Comparison of ENCODE assay signal across 25 cellular contexts in genomic region chr1:29822895-29823294, GRCh38.
"Had no signal": no experiment of that assay in that cellular context is flagged by ENCODE, and none has a peak within 500 bp of the region (broad histone marks: within the 10 kb centered on the region; RNA-seq: fewer than 3 reads in every experiment).

No MANE protein-coding gene starts in this region.

- H3K27ac Mint-ChIP-seq: naive thymus-derived CD8-positive, alpha-beta T cell; nephron; stimulated activated memory B cell treated with anti-CD40 and anti-IgM and Interleukin-4, amounts not matched to agents 10 μg/mL and 1 μg/mL and 100 μg/mL, for 72 hours; stimulated activated naive CD8-positive, alpha-beta T cell treated with anti-CD3 and anti-CD28 coated beads, Interleukin-15, amount 100 ng/mL, for 72 hours had no signal

- H3K4me3 Mint-ChIP-seq: naive thymus-derived CD8-positive, alpha-beta T cell; nephron; neural crest cell; stimulated activated memory B cell treated with anti-CD40 and anti-IgM and Interleukin-4, amounts not matched to agents 10 μg/mL and 1 μg/mL and 100 μg/mL, for 72 hours; stimulated activated naive CD8-positive, alpha-beta T cell treated with anti-CD3 and anti-CD28 coated beads, Interleukin-15, amount 100 ng/mL, for 72 hours had no signal

- DNase-seq: lower lobe of right lung; mammary epithelial cell; mesenchymal stem cell; naive thymus-derived CD8-positive, alpha-beta T cell; nucleus accumbens; pancreas; right cardiac atrium; sigmoid colon; small intestine; stimulated activated CD4-positive, alpha-beta T cell treated with anti-CD3 and anti-CD28 coated beads, Interleukin-1b, Interleukin-23, amount 100 ng/mL, for 48 hours; stimulated activated CD4-positive, alpha-beta T cell treated with anti-CD3 and anti-CD28 coated beads, Interleukin-2, amount 100 ng/mL, for 48 hours; stimulated activated CD4-positive, alpha-beta T cell treated with anti-CD3 and anti-CD28 coated beads, Interleukin-4, amount 100 ng/mL, for 4 hours; stimulated activated CD8-positive, alpha-beta memory T cell treated with anti-CD3 and anti-CD28 coated beads, Interleukin-4, amount 100 ng/mL, for 48 hours; stimulated activated naive CD4-positive, alpha-beta T cell treated with Interleukin-2 at 50 U/mL for 16 hours; stimulated activated naive CD8-positive, alpha-beta T cell treated with anti-CD3 and anti-CD28 coated beads, Interleukin-15, amount 100 ng/mL, for 72 hours; testis; thyroid gland; transverse colon; upper lobe of right lung had no signal

- H3K4me1 Mint-ChIP-seq: naive thymus-derived CD8-positive, alpha-beta T cell; nephron; neural crest cell; stimulated activated memory B cell treated with anti-CD40 and anti-IgM and Interleukin-4, amounts not matched to agents 10 μg/mL and 1 μg/mL and 100 μg/mL, for 72 hours; stimulated activated naive CD8-positive, alpha-beta T cell treated with anti-CD3 and anti-CD28 coated beads, Interleukin-15, amount 100 ng/mL, for 72 hours had no signal

- H3K27ac ChIP-seq: lower lobe of right lung, pancreas, prostate gland, sigmoid colon, testis, thyroid gland, transverse colon, upper lobe of right lung had no signal

- FAIRE-seq: pancreas, small intestine, urothelium cell line had no signal

- H3K36me3 Mint-ChIP-seq: naive thymus-derived CD8-positive, alpha-beta T cell; stimulated activated memory B cell treated with anti-CD40 and anti-IgM and Interleukin-4, amounts not matched to agents 10 μg/mL and 1 μg/mL and 100 μg/mL, for 72 hours had no signal

- H3K9me3 ChIP-seq: lower lobe of right lung, pancreas, prostate gland, testis, thyroid gland, transverse colon, upper lobe of right lung had no signal

- H3K36me3 ChIP-seq: lower lobe of right lung, pancreas, prostate gland, sigmoid colon, thyroid gland, transverse colon, upper lobe of right lung had no signal

- H3K4me1 ChIP-seq: lower lobe of right lung, pancreas, prostate gland, sigmoid colon, testis, thyroid gland, transverse colon, upper lobe of right lung had no signal

- H3K27me3 ChIP-seq: testis had no signal

- ATAC-seq: left lobe of liver; lower lobe of right lung; naive thymus-derived CD8-positive, alpha-beta T cell; pancreas; right cardiac atrium; stimulated activated memory B cell treated with anti-CD40 and anti-IgM and Interleukin-4, amounts not matched to agents 10 μg/mL and 1 μg/mL and 100 μg/mL, for 72 hours; stimulated activated naive CD8-positive, alpha-beta T cell treated with anti-CD3 and anti-CD28 coated beads, Interleukin-15, amount 100 ng/mL, for 72 hours; upper lobe of right lung had no signal

- H3K9me3 Mint-ChIP-seq: neural crest cell; stimulated activated naive CD8-positive, alpha-beta T cell treated with anti-CD3 and anti-CD28 coated beads, Interleukin-15, amount 100 ng/mL, for 72 hours had no signal

- H3K4me3 ChIP-seq: lower lobe of right lung, pancreas, prostate gland, sigmoid colon, testis, thyroid gland, transverse colon, upper lobe of right lung had no signal
